In the genomic region with DNA sequence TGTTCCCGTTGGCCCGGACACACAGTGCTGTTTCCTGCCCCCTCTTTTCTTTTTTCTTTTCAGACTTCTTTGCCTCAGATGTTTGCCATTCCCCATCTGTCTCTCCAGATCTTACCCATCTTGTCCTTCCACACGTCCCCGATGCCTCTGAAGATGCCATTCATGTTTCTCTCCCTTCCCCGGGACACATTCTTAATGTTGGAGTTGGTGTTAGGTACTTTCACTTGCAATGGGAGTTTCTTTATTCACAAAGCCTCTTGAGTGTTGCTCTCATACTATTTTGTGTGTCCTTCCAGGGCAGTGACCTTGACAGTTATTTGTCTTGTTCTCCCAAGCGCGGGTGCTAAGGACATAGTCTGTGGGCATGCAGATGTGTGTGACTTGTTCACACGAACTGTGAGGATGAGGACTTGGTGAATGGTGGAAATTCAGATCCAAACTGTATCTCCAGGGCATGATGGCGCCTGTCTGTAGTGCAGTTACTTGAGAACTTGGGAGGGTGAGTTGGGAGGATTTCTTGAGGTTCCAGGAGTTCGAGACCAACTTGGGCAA, we compare ENCODE assay signal across 1 cellular context.
TF ChIP-seq lines count a peak whose summit lies in the region.

No MANE protein-coding gene starts in this region.

TF ChIP-seq in IMR-90, 13 proteins besides CTCF, POLR2A, EP300 and RAD21 (continued from another document):
- TF ChIP-seq CHD1 (IDR thresholded peaks at IDR 0.05; ENCODE audit: low read depth, low read length), result no peak
- TF ChIP-seq RFX5 (IDR thresholded peaks at IDR 0.05; ENCODE audit: low read depth, low read length), result no peak
- TF ChIP-seq BHLHE40 (IDR thresholded peaks at IDR 0.05; ENCODE audit: low read depth, low read length), result no peak
- TF ChIP-seq CEBPB (IDR thresholded peaks at IDR 0.05; ENCODE audit: low read depth, low read length), result no peak
- no peak for TF ChIP-seq MAFK (IDR thresholded peaks at IDR 0.05; ENCODE audit: low read depth, low read length)
- TF ChIP-seq SMC3 (IDR thresholded peaks at IDR 0.05; ENCODE audit: low read depth, low read length), result no peak
- no peak for TF ChIP-seq NFE2L2 (IDR thresholded peaks at IDR 0.05; ENCODE audit: low read depth, low read length)
- no peak for TF ChIP-seq MXI1 (IDR thresholded peaks at IDR 0.05; ENCODE audit: borderline replicate concordance, low read depth, low read length)
- TF ChIP-seq USF2 (IDR thresholded peaks at IDR 0.05; ENCODE audit: low read depth, low read length), result no peak
- no peak for TF ChIP-seq FOS (IDR thresholded peaks at IDR 0.05; ENCODE audit: low read depth, low read length)
- TF ChIP-seq ELK1 (IDR thresholded peaks at IDR 0.05; ENCODE audit: borderline replicate concordance, low read depth, low read length), result no peak
